25 cellular contexts compared by ENCODE assay signal in genomic region chr3:29420106-29420505, GRCh38.
"Had no signal": no experiment of that assay in that cellular context is flagged by ENCODE, and none has a peak within 500 bp of the region (broad histone marks: within the 10 kb centered on the region; RNA-seq: fewer than 3 reads in every experiment).

No MANE protein-coding gene starts in this region.

- H3K4me1 ChIP-seq: colonic mucosa, pancreas, stomach, suprapubic skin had no signal

- H3K36me3 ChIP-seq: adrenal gland, colonic mucosa, esophagus muscularis mucosa, heart left ventricle, neutrophil, pancreas, right atrium auricular region, stomach, suprapubic skin, tibial nerve had no signal

- H3K9me3 ChIP-seq: colonic mucosa, esophagus muscularis mucosa, heart left ventricle, neutrophil, pancreas, psoas muscle, right atrium auricular region, stomach, suprapubic skin, tibial nerve had no signal

- H3K27ac ChIP-seq: colonic mucosa, dorsolateral prefrontal cortex, esophagus muscularis mucosa, heart left ventricle, neutrophil, pancreas, psoas muscle, right atrium auricular region, stomach, suprapubic skin, VCaP had no signal

- H3K27me3 ChIP-seq: adrenal gland, colonic mucosa, dorsolateral prefrontal cortex, esophagus muscularis mucosa, heart left ventricle, neutrophil, right atrium auricular region, stomach, suprapubic skin, tibial nerve had no signal

- H3K4me3 ChIP-seq: adrenal gland, colonic mucosa, dorsolateral prefrontal cortex, esophagus muscularis mucosa, heart left ventricle, pancreas, psoas muscle, right atrium auricular region, stomach, suprapubic skin, tibial nerve had no signal

- DNase-seq: activated CD4-positive, alpha-beta memory T cell treated with anti-CD3 and anti-CD28 coated beads, Interleukin-2, amount 10 ng/mL, durations not matched to agents 7 days and 5 days; activated CD4-positive, alpha-beta T cell treated with anti-CD3 and anti-CD28 coated beads, Interleukin-2, amount 10 ng/mL, durations not matched to agents 24 days and 14 days; colonic mucosa; dorsolateral prefrontal cortex; effector memory CD8-positive, alpha-beta T cell; heart left ventricle; left ventricle myocardium superior; mammary epithelial cell; midbrain; natural killer cell; pancreas; small intestine; stimulated activated CD4-positive, alpha-beta T cell treated with anti-CD3 and anti-CD28 coated beads, Interleukin-2, amount 100 ng/mL, for 24 hours; stomach had no signal

- ATAC-seq: activated CD4-positive, CD25-positive, alpha-beta regulatory T cell treated with anti-CD3 and anti-CD28 coated beads, Interleukin-2, amount 50 U/mL, for 24 hours; activated naive CD4-positive, alpha-beta T cell treated with anti-CD3 and anti-CD28 coated beads, Interleukin-2, amount 50 U/mL, for 72 hours; effector memory CD8-positive, alpha-beta T cell; heart left ventricle; left ventricle myocardium superior; natural killer cell; pancreas; stimulated activated effector memory CD8-positive, alpha-beta T cell treated with anti-CD3 and anti-CD28 coated beads, Interleukin-12 subunit alpha, Interleukin-12 subunit beta, amount 100 ng/mL, for 72 hours had no signal
